Comparison of ENCODE assay signal across 9 cellular contexts in the genomic region with DNA sequence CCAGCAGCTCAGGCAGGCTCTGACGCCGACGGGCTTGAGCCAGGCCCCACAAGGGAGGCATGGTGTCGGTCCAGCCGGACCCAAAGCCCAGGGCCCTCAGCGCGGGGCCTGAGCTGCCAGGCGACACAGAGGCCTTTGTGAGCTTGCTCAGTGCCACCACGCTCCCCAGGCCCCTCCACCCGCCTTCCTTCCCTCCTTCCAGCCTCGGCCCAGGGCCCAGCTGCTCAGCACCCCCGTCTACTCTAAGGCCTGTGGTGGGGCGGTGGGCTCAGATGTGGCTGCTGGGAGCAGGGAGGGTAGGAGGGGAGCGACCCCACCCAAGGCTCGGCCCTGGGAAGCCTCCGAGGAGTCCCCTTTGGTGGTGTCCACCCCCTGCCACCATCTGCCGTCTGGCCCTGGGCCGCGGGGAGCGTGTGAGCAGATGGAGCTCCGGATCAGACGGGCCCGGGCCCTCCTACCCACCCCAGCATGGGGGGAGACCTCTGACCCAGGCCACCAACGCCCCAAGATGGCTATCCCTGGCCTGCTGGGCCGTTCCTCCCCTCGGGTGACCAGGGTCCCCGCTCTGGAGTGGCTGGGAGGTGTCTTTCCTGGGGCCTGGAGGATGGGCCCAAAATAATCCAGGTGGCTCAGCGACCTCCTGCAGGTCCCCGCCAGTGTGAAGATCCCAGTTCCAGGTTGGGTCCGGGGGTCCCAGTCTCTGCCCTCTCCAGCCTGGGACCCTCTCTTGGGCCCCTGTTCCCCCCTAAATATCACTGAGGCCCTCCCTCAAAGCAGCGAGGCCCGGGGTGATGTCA. TPM values are rescaled to one million over a fixed set of nuclear protein-coding genes. Genes with fewer than 3 reads are reported as not detected.
DNase-seq lines count a peak whose midpoint lies in the region; ATAC-seq and TF ChIP-seq lines count a peak whose summit lies in the region.
"Had no signal": no experiment of that assay in that cellular context is flagged by ENCODE, and none has a peak within 500 bp of the region (broad histone marks: within the 10 kb centered on the region; RNA-seq: fewer than 3 reads in every experiment).

No MANE protein-coding gene starts in this region.

- H3K9me3 ChIP-seq in duodenal mucosa (ENCODE audit: control insufficient read depth in 1 of 2, low read length in 2 of 2) = no peaks in the 10 kb centered on the region
- no peaks in the 10 kb centered on the region for H3K9me3 ChIP-seq in mucosa of descending colon

- peaks cover 2 to 15% of the 10 kb centered on the region in 2 donors for H3K36me3 ChIP-seq in duodenal mucosa (ENCODE audit: control insufficient read depth in 1 of 2, insufficient read depth in 2 of 2, low read length in 2 of 2)
- peaks cover 5% of the 10 kb centered on the region for H3K36me3 ChIP-seq in mucosa of descending colon (ENCODE audit: low read depth)
- peaks cover 4% of the 10 kb centered on the region for H3K36me3 ChIP-seq in urinary bladder (ENCODE audit: insufficient read depth)

- H3K4me1 Mint-ChIP-seq in activated T-cell treated with anti-CD3 and anti-CD28 coated beads, Interleukin-2, amount 50 U/mL, for 4 hours (ENCODE audit: low read depth) = peaks cover 43% of the 10 kb centered on the region

- H3K4me3 ChIP-seq in duodenal mucosa (ENCODE audit: low read depth in 1 of 2, low read length in 2 of 2) (peak overlapping the region; percentile 57 to 68), mucosa of descending colon (no peak overlapping the region), urinary bladder (ENCODE audit: low read depth, low read length) (peak overlapping the region; percentile 30)

- no peaks in the 10 kb centered on the region for H3K9me3 Mint-ChIP-seq in activated T-cell treated with anti-CD3 and anti-CD28 coated beads, Interleukin-2, amount 50 U/mL, for 4 hours
- H3K9me3 Mint-ChIP-seq: naive B cell had no signal

- peaks cover 6% of the 10 kb centered on the region for H3K36me3 Mint-ChIP-seq in activated T-cell treated with anti-CD3 and anti-CD28 coated beads, Interleukin-2, amount 50 U/mL, for 4 hours (ENCODE audit: insufficient read depth)

- TF ChIP-seq CTCF in mucosa of descending colon (IDR thresholded peaks at IDR 0.05) = no peak

- intact Hi-C loops in mucosa of descending colon (cut with DNase I, micrococcal nuclease) = no loop called here

- H3K27ac ChIP-seq in duodenal mucosa (ENCODE audit: low read depth, low read length) (peak overlapping the region; percentile 98), urinary bladder (ENCODE audit: low read depth) (peak overlapping the region; percentile 97)

- DNase-seq in activated T-cell treated with anti-CD3 and anti-CD28 coated beads, Interleukin-2, amount 50 U/mL, for 4 hours = no peak
- DNase-seq in activated T-cell treated with anti-CD3 and anti-CD28 coated beads, Interleukin-2, amount 50 U/mL, for 1 hour = no peak
- DNase-seq in mucosa of descending colon = peak in 2 of 3 donors; percentile 68 to 76
- DNase-seq in SW 1271 (lab: John Stamatoyannopoulos, UW) = no peak
- no peak for DNase-seq in T-helper 9 cell
- DNase-seq: naive B cell had no signal

- H3K4me1 ChIP-seq in duodenal mucosa (ENCODE audit: control insufficient read depth in 1 of 2, insufficient read depth in 2 of 2, low read length in 2 of 2) (peaks cover 62 to 77% of the 10 kb centered on the region in 2 donors), mucosa of descending colon (ENCODE audit: low read depth) (peaks cover 82% of the 10 kb centered on the region), urinary bladder (ENCODE audit: insufficient read depth) (peaks cover 7% of the 10 kb centered on the region)

- WGBS in urinary bladder = 39% methylated on average over 32 of the region's 32 CpGs

- H3K27me3 Mint-ChIP-seq in activated T-cell treated with anti-CD3 and anti-CD28 coated beads, Interleukin-2, amount 50 U/mL, for 4 hours (ENCODE audit: low read depth) = no peaks in the 10 kb centered on the region
- H3K27me3 Mint-ChIP-seq: naive B cell had no signal

- no peaks in the 10 kb centered on the region for H3K27me3 ChIP-seq in duodenal mucosa (ENCODE audit: control insufficient read depth in 1 of 2, insufficient read depth in 2 of 2, low read length in 2 of 2)

- no peak for ATAC-seq in activated T-cell treated with anti-CD3 and anti-CD28 coated beads, Interleukin-2, amount 50 U/mL, for 4 hours
- ATAC-seq in mucosa of descending colon (no peak), HG02610 (IDR thresholded peaks at IDR 0.05; ENCODE audit: unreplicated experiment) (no peak)

- H3K4me3 Mint-ChIP-seq in activated T-cell treated with anti-CD3 and anti-CD28 coated beads, Interleukin-2, amount 50 U/mL, for 4 hours = peak overlapping the region; percentile 11

- peak overlapping the region; percentile 89 to 97 for H3K9ac ChIP-seq in duodenal mucosa (ENCODE audit: low read depth in 1 of 2, low read length in 2 of 2)

RNA-seq across cellular contexts. Expression of a gene that starts 7.8 kb away (rescaled TPM):
- total RNA-seq in activated T-cell treated with anti-CD3 and anti-CD28 coated beads, Interleukin-2, amount 50 U/mL, for 4 hours = 10 to 100 TPM; 46.6 to 49.6 (median 47.4) TPM
- total RNA-seq in mucosa of descending colon (100 to 1,000 TPM; 104 to 115 (median 112) TPM), urinary bladder (8.2 TPM)
- polyA plus RNA-seq in urinary bladder = 35.3 TPM

RNA-seq across cellular contexts. Expression of a gene that starts 51.4 kb away (rescaled TPM):
- 10 to 100 TPM; 33.9 to 37.0 (median 35.3) TPM for total RNA-seq in activated T-cell treated with anti-CD3 and anti-CD28 coated beads, Interleukin-2, amount 50 U/mL, for 4 hours
- 10 to 100 TPM; 27.4 to 44.6 (median 29.5) TPM for total RNA-seq in mucosa of descending colon
- 20.2 TPM for total RNA-seq in urinary bladder
- 25.3 TPM for polyA plus RNA-seq in urinary bladder

Comparison
In these comparisons a context has a peak if more than half of its experiments do, and no peak if none do; other contexts are left out.
1. DNase-seq: peak in mucosa of descending colon (2 of 3); none in activated T-cell treated with anti-CD3 and anti-CD28 coated beads, Interleukin-2, amount 50 U/mL, for 4 hours (single experiment), activated T-cell treated with anti-CD3 and anti-CD28 coated beads, Interleukin-2, amount 50 U/mL, for 1 hour (single experiment), SW 1271 (0 of 2) and T-helper 9 cell (single experiment).